18 cellular contexts compared by ENCODE assay signal in genomic region chr18:45642238-45642637, GRCh38. TPM values are rescaled to one million over a fixed set of nuclear protein-coding genes. Genes with fewer than 3 reads are reported as not detected.
"Had no signal": no experiment of that assay in that cellular context is flagged by ENCODE, and none has a peak within 500 bp of the region (broad histone marks: within the 10 kb centered on the region; RNA-seq: fewer than 3 reads in every experiment).

No MANE protein-coding gene starts in this region.

- H3K9me3 ChIP-seq: psoas muscle, tibial nerve had no signal

- DNase-seq: activated CD4-positive, alpha-beta T cell treated with anti-CD3 and anti-CD28 coated beads, Interleukin-2, amount 50 U/mL, for 1 hour; activated naive CD4-positive, alpha-beta T cell treated with Interleukin-2 at 50 U/mL for 16 hours; hypothalamus; nephron progenitor cell; psoas muscle; stimulated activated CD4-positive, alpha-beta T cell treated with anti-CD3 and anti-CD28 coated beads, Interleukin-12 subunit alpha, Interleukin-12 subunit beta, amount 100 ng/mL, for 4 hours; T-helper 1 cell; T1000 had no signal

- ATAC-seq: activated CD4-positive, CD25-positive, alpha-beta regulatory T cell treated with anti-CD3 and anti-CD28 coated beads, Interleukin-2, amount 50 U/mL, for 24 hours; activated T-helper 17 cell treated with anti-CD3 and anti-CD28 coated beads, Interleukin-2, amount 50 U/mL, for 72 hours; psoas muscle; SK-N-SH treated with all-trans-retinoic acid at 6 μM for 48 hours had no signal

- H3K27ac ChIP-seq: psoas muscle had no signal

- H3K36me3 ChIP-seq: tibial nerve had no signal

- H3K27me3 ChIP-seq: tibial nerve had no signal

- H3K4me3 ChIP-seq: psoas muscle, tibial nerve had no signal

RNA-seq across cellular contexts. Expression of gene SLC14A2, which starts 27.0 kb away (rescaled TPM):
- total RNA-seq: astrocyte, chondrocyte, dermis microvascular lymphatic vessel endothelial cell, glomerular endothelial cell, kidney epithelial cell, liver had no signal
